Comparison of ENCODE assay signal across 21 cellular contexts in the genomic region with DNA sequence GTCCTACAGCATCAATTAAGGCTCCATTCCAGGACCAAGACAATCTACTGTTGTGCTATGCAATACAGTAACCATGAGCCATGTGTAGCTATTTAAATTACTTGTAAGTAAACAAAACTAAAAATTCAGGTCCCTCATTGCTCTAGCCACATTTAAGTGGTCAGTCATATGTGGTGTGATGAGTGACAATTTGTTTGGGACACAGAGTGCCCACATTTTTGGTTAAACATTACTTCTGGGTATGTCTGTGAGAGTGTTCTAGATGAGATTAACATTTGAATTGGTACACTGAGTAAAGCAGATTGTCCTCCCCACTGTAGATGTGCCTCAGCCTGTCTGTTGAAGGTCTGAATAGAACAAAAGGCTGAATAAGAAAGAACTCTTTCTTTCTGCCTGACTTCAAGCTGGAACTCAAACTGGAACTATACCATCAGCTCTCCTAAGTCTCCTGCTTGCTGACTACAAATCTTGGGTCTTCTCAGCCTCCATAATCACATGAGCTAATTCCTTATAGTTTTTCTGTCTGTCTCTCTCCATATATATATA. TPM values are rescaled to one million over a fixed set of nuclear protein-coding genes. Genes with fewer than 3 reads are reported as not detected.
DNase-seq lines count a peak whose midpoint lies in the region; ATAC-seq and TF ChIP-seq lines count a peak whose summit lies in the region.
"Had no signal": no experiment of that assay in that cellular context is flagged by ENCODE, and none has a peak within 500 bp of the region (broad histone marks: within the 10 kb centered on the region; RNA-seq: fewer than 3 reads in every experiment).

No MANE protein-coding gene starts in this region.

- CTCF ChIA-PET in activated naive CD4-positive, alpha-beta T cell treated with anti-CD3 and anti-CD28 coated beads for 36 hours (lab: Charles Lee) = interaction anchor here (1.3 kb wide), 1 partner anchor 26 kb away, joined by 5 read pairs; no protein-coding TSS in a partner anchor

- H3K27ac Mint-ChIP-seq in activated naive CD4-positive, alpha-beta T cell treated with anti-CD3 and anti-CD28 coated beads, Interleukin-2, amount 50 U/mL, for 24 hours = peak overlapping the region; percentile 38
- H3K27ac Mint-ChIP-seq in activated naive CD4-positive, alpha-beta T cell treated with anti-CD3 and anti-CD28 coated beads for 36 hours = no peak overlapping the region

- H3K36me3 ChIP-seq in MG63 = no peaks in the 10 kb centered on the region
- H3K36me3 ChIP-seq: BE2C had no signal

- H3K27ac ChIP-seq in dorsolateral prefrontal cortex = peak overlapping the region in 51 of 59 donors; percentile 5 to 78 (median 50)
- H3K27ac ChIP-seq in temporal lobe (ENCODE audit: low read depth, low read length) = peak overlapping the region; percentile 66
- H3K27ac ChIP-seq: 22Rv1, HL-60 had no signal

- no peaks in the 10 kb centered on the region for H3K27me3 ChIP-seq in dorsolateral prefrontal cortex
- H3K27me3 ChIP-seq in MG63 = no peaks in the 10 kb centered on the region
- H3K27me3 ChIP-seq: BE2C had no signal

- no peak for DNase-seq in activated naive CD4-positive, alpha-beta T cell treated with anti-CD3 and anti-CD28 coated beads for 36 hours
- DNase-seq in dorsolateral prefrontal cortex (no peak), MG63 (no peak), cerebellum (ENCODE audit: low spot score) (no peak)
- DNase-seq: BE2C; Calu3; CD4-positive, alpha-beta memory T cell; DMS79; GOT3; NCI-H1417; NCI-H187 treated with DMSO at 0.1 percent for 48 hours; NCI-H69; SHP77 treated with DMSO at 0.1 percent for 48 hours had no signal

- H3K4me1 Mint-ChIP-seq in activated naive CD4-positive, alpha-beta T cell treated with anti-CD3 and anti-CD28 coated beads, Interleukin-2, amount 50 U/mL, for 24 hours = peaks cover 17% of the 10 kb centered on the region
- peaks cover 12% of the 10 kb centered on the region for H3K4me1 Mint-ChIP-seq in activated naive CD4-positive, alpha-beta T cell treated with anti-CD3 and anti-CD28 coated beads for 36 hours (ENCODE audit: low read depth)

- H3K27me3 Mint-ChIP-seq in activated naive CD4-positive, alpha-beta T cell treated with anti-CD3 and anti-CD28 coated beads, Interleukin-2, amount 50 U/mL, for 24 hours = no peaks in the 10 kb centered on the region
- no peaks in the 10 kb centered on the region for H3K27me3 Mint-ChIP-seq in activated naive CD4-positive, alpha-beta T cell treated with anti-CD3 and anti-CD28 coated beads for 36 hours (ENCODE audit: low read depth)
- H3K27me3 Mint-ChIP-seq: CD4-positive, alpha-beta memory T cell; IgD-negative memory B cell had no signal

- TF ChIP-seq CTCF in dorsolateral prefrontal cortex (IDR thresholded peaks at IDR 0.05 in 54 of 56, conservative IDR thresholded peaks at IDR 0.05 in 2 of 56; ENCODE audit: low read depth in 1 of 56, partially characterized antibody in 56 of 56) = no peak

- ATAC-seq in HG02798 (IDR thresholded peaks at IDR 0.05; ENCODE audit: poor library complexity, unreplicated experiment) = peak; percentile 27
- ATAC-seq in HG03571 (IDR thresholded peaks at IDR 0.05; ENCODE audit: unreplicated experiment) = no peak
- ATAC-seq: SK-N-SH treated with all-trans-retinoic acid at 6 μM for 48 hours had no signal

- H3K9me3 Mint-ChIP-seq in activated naive CD4-positive, alpha-beta T cell treated with anti-CD3 and anti-CD28 coated beads, Interleukin-2, amount 50 U/mL, for 24 hours = no peaks in the 10 kb centered on the region
- H3K9me3 Mint-ChIP-seq in activated naive CD4-positive, alpha-beta T cell treated with anti-CD3 and anti-CD28 coated beads for 36 hours = no peaks in the 10 kb centered on the region
- H3K9me3 Mint-ChIP-seq: CD4-positive, alpha-beta memory T cell; IgD-negative memory B cell had no signal

- no peaks in the 10 kb centered on the region for H3K9me3 ChIP-seq in MG63
- H3K9me3 ChIP-seq: BE2C had no signal

- H3K4me3 Mint-ChIP-seq in activated naive CD4-positive, alpha-beta T cell treated with anti-CD3 and anti-CD28 coated beads, Interleukin-2, amount 50 U/mL, for 24 hours = no peak overlapping the region
- no peak overlapping the region for H3K4me3 Mint-ChIP-seq in activated naive CD4-positive, alpha-beta T cell treated with anti-CD3 and anti-CD28 coated beads for 36 hours
- H3K4me3 Mint-ChIP-seq: CD4-positive, alpha-beta memory T cell had no signal

- peaks cover 10% of the 10 kb centered on the region for H3K36me3 Mint-ChIP-seq in activated naive CD4-positive, alpha-beta T cell treated with anti-CD3 and anti-CD28 coated beads, Interleukin-2, amount 50 U/mL, for 24 hours
- peaks cover 17% of the 10 kb centered on the region for H3K36me3 Mint-ChIP-seq in activated naive CD4-positive, alpha-beta T cell treated with anti-CD3 and anti-CD28 coated beads for 36 hours (ENCODE audit: low read depth)

- intact Hi-C loops in activated naive CD4-positive, alpha-beta T cell treated with anti-CD3 and anti-CD28 coated beads for 36 hours (cut with micrococcal nuclease) = no loop called here
- intact Hi-C loops in dorsolateral prefrontal cortex (cut with DNase I) = no loop called here

- H3K4me3 ChIP-seq in dorsolateral prefrontal cortex (no peak overlapping the region), MG63 (no peak overlapping the region)

RNA-seq across cellular contexts. Expression of gene KBTBD3, which starts 15.8 kb away (rescaled TPM):
- 1 to 10 TPM; 6.6 to 7.9 TPM for total RNA-seq in activated naive CD4-positive, alpha-beta T cell treated with anti-CD3 and anti-CD28 coated beads for 36 hours
- 10 to 100 TPM; 23.0 to 64.6 (median 36.0) TPM for total RNA-seq in dorsolateral prefrontal cortex
- 9.1 TPM for total RNA-seq in temporal lobe
- 0.63 and 1.4 TPM in 2 replicates for total RNA-seq in MG63 (2014; rRNA removed; shearing (Covaris generic); ENCODE audit: low replicate concordance)
- total RNA-seq in cerebellum = 15.3 TPM

RNA-seq across cellular contexts. Expression of gene AASDHPPT, which starts 16.1 kb away (rescaled TPM):
- total RNA-seq in activated naive CD4-positive, alpha-beta T cell treated with anti-CD3 and anti-CD28 coated beads for 36 hours = 10 to 100 TPM; 36.2 to 37.1 TPM
- 100 to 1,000 TPM in 44 of 120 experiments, 10 to 100 TPM in 76; 32.5 to 140 (median 94.1) TPM for total RNA-seq in dorsolateral prefrontal cortex
- 199 TPM for total RNA-seq in temporal lobe
- total RNA-seq in MG63 (2014; rRNA removed; shearing (Covaris generic); ENCODE audit: low replicate concordance) = 44.5 and 62.1 TPM in 2 replicates
- 123 TPM for total RNA-seq in cerebellum

RNA-seq across cellular contexts. Expression of gene MSANTD4, which starts 39.3 kb away (rescaled TPM):
- total RNA-seq in activated naive CD4-positive, alpha-beta T cell treated with anti-CD3 and anti-CD28 coated beads for 36 hours = 10 to 100 TPM; 11.5 to 12.0 TPM
- 10 to 100 TPM; 40.4 to 82.2 (median 55.3) TPM for total RNA-seq in dorsolateral prefrontal cortex
- total RNA-seq in temporal lobe = 54.3 TPM
- 11.8 and 14.9 TPM in 2 replicates for total RNA-seq in MG63 (2014; rRNA removed; shearing (Covaris generic); ENCODE audit: low replicate concordance)
- 49.1 TPM for total RNA-seq in cerebellum
